24 cellular contexts compared by ENCODE assay signal in genomic region chr6:53220605-53221004, GRCh38.
"Had no signal": no experiment of that assay in that cellular context is flagged by ENCODE, and none has a peak within 500 bp of the region (broad histone marks: within the 10 kb centered on the region; RNA-seq: fewer than 3 reads in every experiment).

No MANE protein-coding gene starts in this region.

- H3K4me2 ChIP-seq: KMS-11, PC-9 had no signal

- H3K27ac Mint-ChIP-seq: IgD-negative memory B cell had no signal

- ATAC-seq: K562, Right ventricle myocardium inferior, SK-N-SH treated with all-trans-retinoic acid at 6 μM for 48 hours had no signal

- H3K4me1 ChIP-seq: Peyer's patch, SJCRH30 had no signal

- H3K27me3 Mint-ChIP-seq: IgD-negative memory B cell had no signal

- H2AFZ ChIP-seq: PC-9 had no signal

- FAIRE-seq: K562 had no signal

- H3K9ac ChIP-seq: KMS-11 had no signal

- H3K4me3 ChIP-seq: K562, PC-9, Peyer's patch, SJCRH30 had no signal

- H3K27ac ChIP-seq: KMS-11, PC-9, Peyer's patch, SJCRH30 had no signal

- H3K9me3 ChIP-seq: Peyer's patch, SJCRH30 had no signal

- DNase-seq: Kasumi-1, MM.1S, NCI-H1092 treated with DMSO at 0.1 percent for 48 hours, NCI-H1436, NCI-H187, NCI-H2029, NCI-H2081 treated with DMSO at 0.1 percent for 48 hours, NCI-H2171, NCI-H226, NCI-H446, NCI-H510A, NCI-H524 treated with DMSO at 0.1 percent for 48 hours, NCI-H69, NCI-H774, OCI-M1, PC-9, Peyer's patch, SHP77 treated with DMSO at 0.1 percent for 48 hours, SJCRH30 had no signal

- H3K36me3 ChIP-seq: Peyer's patch, SJCRH30 had no signal

- H3K27me3 ChIP-seq: Peyer's patch, SJCRH30 had no signal
